17 cellular contexts compared by ENCODE assay signal in genomic region chr2:234305846-234306245, GRCh38.
DNase-seq lines count a peak whose midpoint lies in the region; ATAC-seq and TF ChIP-seq lines count a peak whose summit lies in the region.
"Had no signal": no experiment of that assay in that cellular context is flagged by ENCODE, and none has a peak within 500 bp of the region (broad histone marks: within the 10 kb centered on the region; RNA-seq: fewer than 3 reads in every experiment).

No MANE protein-coding gene starts in this region.

- H3K4me1 Mint-ChIP-seq in chondrocyte (ENCODE audit: low read depth) (peaks cover 32% of the 10 kb centered on the region), osteocyte (ENCODE audit: unreplicated experiment) (peaks cover 46% of the 10 kb centered on the region)

- H3K27me3 Mint-ChIP-seq in chondrocyte (ENCODE audit: low read depth) (no peaks in the 10 kb centered on the region), osteocyte (ENCODE audit: unreplicated experiment) (no peaks in the 10 kb centered on the region)
- H3K27me3 Mint-ChIP-seq: T-cell had no signal

- no peaks in the 10 kb centered on the region for H3K36me3 Mint-ChIP-seq in chondrocyte (ENCODE audit: low read depth)
- H3K36me3 Mint-ChIP-seq in osteocyte (ENCODE audit: unreplicated experiment), result no peaks in the 10 kb centered on the region
- H3K36me3 Mint-ChIP-seq: T-cell had no signal

- TF ChIP-seq CTCF in chondrocyte (IDR thresholded peaks at IDR 0.05) (no peak), osteocyte (IDR thresholded peaks at IDR 0.05) (no peak)

- H3K9me3 Mint-ChIP-seq in chondrocyte (ENCODE audit: low read depth), result peaks cover 4% of the 10 kb centered on the region
- peaks cover 4% of the 10 kb centered on the region for H3K9me3 Mint-ChIP-seq in osteocyte (ENCODE audit: unreplicated experiment)
- H3K9me3 Mint-ChIP-seq: activated B cell treated with CpG ODN at 0.5 μM for 24 hours, T-cell had no signal

- ATAC-seq in GM19395 (IDR thresholded peaks at IDR 0.05; ENCODE audit: unreplicated experiment), result no peak
- ATAC-seq: T-cell had no signal

- H3K4me3 Mint-ChIP-seq in chondrocyte (ENCODE audit: unreplicated experiment) (no peak overlapping the region), osteocyte (ENCODE audit: unreplicated experiment) (no peak overlapping the region)
- H3K4me3 Mint-ChIP-seq: activated B cell treated with CpG ODN at 0.5 μM for 24 hours, T-cell had no signal

- H3K27ac Mint-ChIP-seq in chondrocyte (ENCODE audit: unreplicated experiment), result peak overlapping the region; percentile 0
- H3K27ac Mint-ChIP-seq in osteocyte (ENCODE audit: unreplicated experiment), result peak overlapping the region; percentile 27
- H3K27ac Mint-ChIP-seq: T-cell had no signal

- DNase-seq in EH (ENCODE audit: low read depth) (peak; percentile 45), M059J (ENCODE audit: low read depth) (peak; percentile 81), chondrocyte (ENCODE audit: low spot score) (no peak), osteocyte (ENCODE audit: extremely low spot score, unreplicated experiment) (no peak), NCI-H2081 (lab: John Stamatoyannopoulos, UW) (no peak), AG20443 (ENCODE audit: low spot score) (no peak)
- DNase-seq: activated B cell treated with CpG ODN at 0.5 μM for 24 hours; activated naive CD4-positive, alpha-beta T cell treated with Interleukin-2 at 50 U/mL for 16 hours; esophagus squamous epithelium; kidney; NCI-H1092; nucleus accumbens; sigmoid colon; stimulated activated CD4-positive, alpha-beta T cell treated with anti-CD3 and anti-CD28 coated beads, Interleukin-2, amount 100 ng/mL, for 48 hours; T-cell; testis had no signal

Comparison
In these comparisons a context has a peak if more than half of its experiments do, and no peak if none do; other contexts are left out.
1. DNase-seq: peak in EH (single experiment) and M059J (single experiment); none in chondrocyte (single experiment), osteocyte (single experiment), NCI-H2081 (0 of 2) and AG20443 (single experiment).